9 cellular contexts compared by ENCODE assay signal in genomic region chr3:185929192-185930151, GRCh38. TPM values are rescaled to one million over a fixed set of nuclear protein-coding genes. Genes with fewer than 3 reads are reported as not detected.
A peak's percentile ranks its signal among the peaks of the same experiment; 100 is the strongest.
DNase-seq lines count a peak whose midpoint lies in the region; ATAC-seq and TF ChIP-seq lines count a peak whose summit lies in the region.
"Had no signal": no experiment of that assay in that cellular context is flagged by ENCODE, and none has a peak within 500 bp of the region (broad histone marks: within the 10 kb centered on the region; RNA-seq: fewer than 3 reads in every experiment).

No MANE protein-coding gene starts in this region.

- peak overlapping the region; percentile 80 for H3K27ac Mint-ChIP-seq in activated naive CD4-positive, alpha-beta T cell treated with anti-CD3 and anti-CD28 coated beads, Interleukin-2, amount 10 ng/mL, durations not matched to agents 7 days and 5 days

- WGBS in thyroid gland, 2 donors = 10 to 12% methylated on average over 3 of the region's 3 CpGs

- H3K27me3 ChIP-seq in thyroid gland = no peaks in the 10 kb centered on the region

- TF ChIP-seq CTCF in thyroid gland (IDR thresholded peaks at IDR 0.05) = no peak

- CTCF ChIA-PET in activated naive CD4-positive, alpha-beta T cell treated with anti-CD3 and anti-CD28 coated beads, Interleukin-2, amount 10 ng/mL, durations not matched to agents 7 days and 5 days (lab: Charles Lee) = interaction anchor here (1.1 to 5.7 kb wide), 2 partner anchors 14 to 269 kb away, joined by 3 to 28 read pairs; no protein-coding TSS in a partner anchor

- TF ChIP-seq POLR2A in thyroid gland (IDR thresholded peaks at IDR 0.05) = no peak

- H3K27ac ChIP-seq in thyroid gland = peak overlapping the region in 2 of 3 donors; percentile 7 to 42
- H3K27ac ChIP-seq: C4-2B had no signal

- H3K4me1 ChIP-seq in thyroid gland = peaks cover 74 to 81% of the 10 kb centered on the region in 2 donors

- no peaks in the 10 kb centered on the region for H3K27me3 Mint-ChIP-seq in activated naive CD4-positive, alpha-beta T cell treated with anti-CD3 and anti-CD28 coated beads, Interleukin-2, amount 10 ng/mL, durations not matched to agents 7 days and 5 days

- H3K4me3 Mint-ChIP-seq in activated naive CD4-positive, alpha-beta T cell treated with anti-CD3 and anti-CD28 coated beads, Interleukin-2, amount 10 ng/mL, durations not matched to agents 7 days and 5 days = peak overlapping the region; percentile 99

- peaks cover 13 to 14% of the 10 kb centered on the region in 2 donors for H3K36me3 ChIP-seq in thyroid gland

- H3K4me3 ChIP-seq in thyroid gland (replicated peaks in 1 of 3) = no peak overlapping the region

- H3K4me1 Mint-ChIP-seq in activated naive CD4-positive, alpha-beta T cell treated with anti-CD3 and anti-CD28 coated beads, Interleukin-2, amount 10 ng/mL, durations not matched to agents 7 days and 5 days = peaks cover 95% of the 10 kb centered on the region

- peaks cover 88% of the 10 kb centered on the region for H3K36me3 Mint-ChIP-seq in activated naive CD4-positive, alpha-beta T cell treated with anti-CD3 and anti-CD28 coated beads, Interleukin-2, amount 10 ng/mL, durations not matched to agents 7 days and 5 days

- no peaks in the 10 kb centered on the region for H3K9me3 Mint-ChIP-seq in activated naive CD4-positive, alpha-beta T cell treated with anti-CD3 and anti-CD28 coated beads, Interleukin-2, amount 10 ng/mL, durations not matched to agents 7 days and 5 days

- no peak for DNase-seq in activated naive CD4-positive, alpha-beta T cell treated with anti-CD3 and anti-CD28 coated beads, Interleukin-2, amount 10 ng/mL, durations not matched to agents 7 days and 5 days
- no peak for DNase-seq in activated naive CD4-positive, alpha-beta T cell (lab: John Stamatoyannopoulos, UW)
- DNase-seq in amniotic epithelial cell (ENCODE audit: low read depth) = peak; percentile 73
- peak; percentile 79 for DNase-seq in kidney tubule cell (ENCODE audit: low spot score)
- no peak for DNase-seq in thyroid gland
- no peak for DNase-seq in dedifferentiated amniotic fluid mesenchymal stem cell (ENCODE audit: extremely low spot score)
- no peak for DNase-seq in NCI-H1930 (lab: John Stamatoyannopoulos, UW)

- intact Hi-C loops in thyroid gland (cut with DNase I) = loop anchor here (10.0 kb wide), 1 partner anchor 105 kb away; the partner anchor contains the start of gene IGF2BP2

- no peaks in the 10 kb centered on the region for H3K9me3 ChIP-seq in thyroid gland

- no peak for ATAC-seq in HG03457 (IDR thresholded peaks at IDR 0.05; ENCODE audit: unreplicated experiment)

RNA-seq across cellular contexts. Expression of gene TRA2B, which starts 8.3 kb away (rescaled TPM):
- 100 to 1,000 TPM; 162 to 237 (median 202) TPM for total RNA-seq in thyroid gland

Comparison
In these comparisons a context has a peak if more than half of its experiments do, and no peak if none do; other contexts are left out.
1. DNase-seq: peak in amniotic epithelial cell (single experiment) and kidney tubule cell (single experiment); none in activated naive CD4-positive, alpha-beta T cell treated with anti-CD3 and anti-CD28 coated beads, Interleukin-2, amount 10 ng/mL, durations not matched to agents 7 days and 5 days (single experiment), activated naive CD4-positive, alpha-beta T cell (0 of 4), thyroid gland (0 of 2), dedifferentiated amniotic fluid mesenchymal stem cell (single experiment) and NCI-H1930 (0 of 2).